Comparison of ENCODE assay signal across 17 cellular contexts in genomic region chr6:16722616-16723015, GRCh38. TPM values are rescaled to one million over a fixed set of nuclear protein-coding genes. Genes with fewer than 3 reads are reported as not detected.
A peak's percentile ranks its signal among the peaks of the same experiment; 100 is the strongest.
DNase-seq lines count a peak whose midpoint lies in the region; ATAC-seq, FAIRE-seq and TF ChIP-seq lines count a peak whose summit lies in the region.
"Had no signal": no experiment of that assay in that cellular context is flagged by ENCODE, and none has a peak within 500 bp of the region (broad histone marks: within the 10 kb centered on the region; RNA-seq: fewer than 3 reads in every experiment).

No MANE protein-coding gene starts in this region.

- H3K9ac ChIP-seq in HepG2 (ENCODE audit: insufficient read depth, low read depth, low read length): no peak overlapping the region
- no peak overlapping the region for H3K9ac ChIP-seq in mammary epithelial cell (ENCODE audit: insufficient read depth, low read length)

- intact Hi-C loops in HepG2 (cut with micrococcal nuclease; ENCODE audit: unreplicated experiment) (no loop called here), right lobe of liver (cut with DNase I) (no loop called here), mammary epithelial cell (cut with micrococcal nuclease) (loop anchor here (1.0 to 2.0 kb wide), 2 partner anchors 9 to 42 kb away; no protein-coding TSS in a partner anchor), Calu3 (cut with micrococcal nuclease; ENCODE audit: unreplicated experiment) (no loop called here)

- H3K27ac Mint-ChIP-seq in Calu3 (ENCODE audit: unreplicated experiment) (no peak overlapping the region), GM23338 (no peak overlapping the region; the same call in 1 of the 2 replicates)
- H3K27ac Mint-ChIP-seq: activated CD4-positive, alpha-beta T cell treated with anti-CD3 and anti-CD28 coated beads for 36 hours; T-helper 2 cell treated with Interferon-gamma antibody and Interleukin-4, amounts not matched to agents 5 μg/mL and 100 μg/mL, for 36 hours had no signal

- H3K9me3 ChIP-seq in HepG2 (ENCODE audit: low read length): no peaks in the 10 kb centered on the region
- H3K9me3 ChIP-seq in right lobe of liver: no peaks in the 10 kb centered on the region
- no peaks in the 10 kb centered on the region for H3K9me3 ChIP-seq in mammary epithelial cell (replicated peaks; ENCODE audit: insufficient read depth, low read length)
- H3K9me3 ChIP-seq in osteoblast (ENCODE audit: low read depth, low read length): no peaks in the 10 kb centered on the region
- H3K9me3 ChIP-seq: Caco-2, upper lobe of left lung had no signal

- in situ Hi-C loops in HepG2 (cut with HindIII; ENCODE audit: extremely low pct_ligation_motif_present, low pct_unique_long_range_greater_than_20kb): no loop called here
- in situ Hi-C loops in mammary epithelial cell (cut with MboI; ENCODE audit: low sequenced_read_pairs in 2 of 2): loop anchor here in 1 of 2 donors (5.0 to 10.0 kb wide), 2 partner anchors 35 to 388 kb away; no protein-coding TSS in a partner anchor

- H3K9me2 ChIP-seq in GM23338 (ENCODE audit: insufficient read depth): no peaks in the 10 kb centered on the region

- TF ChIP-seq POLR2A in HepG2 (IDR thresholded peaks at IDR 0.05; ENCODE audit: insufficient read depth in 1 of 2, low read depth in 2 of 2, low read length in 2 of 2) (no peak), right lobe of liver (IDR thresholded peaks at IDR 0.05) (no peak)

- no peak overlapping the region for H3K4me3 ChIP-seq in HepG2 (replicated peaks in 1 of 3; ENCODE audit: insufficient read depth in 1 of 3, low read depth in 2 of 3, low read length in 3 of 3)
- no peak overlapping the region for H3K4me3 ChIP-seq in right lobe of liver
- no peak overlapping the region for H3K4me3 ChIP-seq in mammary epithelial cell (replicated peaks in 1 of 3; ENCODE audit: insufficient read depth in 1 of 3, low read depth in 2 of 3, low read length in 3 of 3)
- no peak overlapping the region for H3K4me3 ChIP-seq in osteoblast (ENCODE audit: insufficient read depth, low read length)
- no peak overlapping the region for H3K4me3 ChIP-seq in GM23338
- H3K4me3 ChIP-seq: upper lobe of left lung had no signal

- H3K4me3 Mint-ChIP-seq in Calu3 (ENCODE audit: low read depth, unreplicated experiment) (no peak overlapping the region), GM23338 (no peak overlapping the region)
- H3K4me3 Mint-ChIP-seq: activated CD4-positive, alpha-beta T cell treated with anti-CD3 and anti-CD28 coated beads for 36 hours; T-helper 2 cell treated with Interferon-gamma antibody and Interleukin-4, amounts not matched to agents 5 μg/mL and 100 μg/mL, for 36 hours had no signal

- TF ChIP-seq CTCF in HepG2 (CRISPR knock-in tag; IDR thresholded peaks at IDR 0.05) (no peak), right lobe of liver (IDR thresholded peaks at IDR 0.05) (no peak), mammary epithelial cell (conservative IDR thresholded peaks at IDR 0.05 in 1 of 2, IDR thresholded peaks at IDR 0.05 in 1 of 2; ENCODE audit: extremely low read depth in 1 of 2, insufficient read depth in 1 of 2, low read depth in 1 of 2, low read length in 2 of 2) (no peak), osteoblast (IDR thresholded peaks at IDR 0.05; ENCODE audit: extremely low read depth, low read depth, low read length) (no peak), Calu3 (IDR thresholded peaks at IDR 0.05; ENCODE audit: unreplicated experiment) (no peak), GM23338 (conservative IDR thresholded peaks at IDR 0.05; ENCODE audit: low read depth in 2 of 2) (no peak)

- POLR2A ChIA-PET in HepG2 (lab: Yijun Ruan, JAX): interaction anchor here (1.5 to 2.0 kb wide), 3 partner anchors 24 to 39 kb away, joined by 4 to 8 read pairs (median 5); partner anchors contain the start of gene ATXN1

- H4K20me1 ChIP-seq in HepG2 (ENCODE audit: insufficient read depth, low read length): no peaks in the 10 kb centered on the region; the same call in 1 of the 2 replicates
- H4K20me1 ChIP-seq in mammary epithelial cell (ENCODE audit: insufficient read depth, low read length): no peaks in the 10 kb centered on the region
- H4K20me1 ChIP-seq in osteoblast (ENCODE audit: insufficient read depth, low read length): no peaks in the 10 kb centered on the region
- no peaks in the 10 kb centered on the region for H4K20me1 ChIP-seq in GM23338 (replicated peaks; ENCODE audit: insufficient read depth)

- CTCF ChIA-PET in HepG2 (lab: Yijun Ruan, JAX; ENCODE audit: low intra/inter-chr PET ratio, low total read pairs): no interaction called here
- CTCF ChIA-PET in mammary epithelial cell (lab: Charles Lee; ENCODE audit: low non-redundant PET): no interaction called here
- CTCF ChIA-PET in Calu3 (lab: Charles Lee): interaction anchor here (1.5 kb wide), 1 partner anchor 10 kb away, joined by 5 read pairs; no protein-coding TSS in a partner anchor

- no peak for FAIRE-seq in HepG2 (lab: Jason Lieb, UNC)
- FAIRE-seq: GM18507 had no signal

- H3K4me2 ChIP-seq in HepG2 (ENCODE audit: low read depth, low read length) (no peak overlapping the region), mammary epithelial cell (ENCODE audit: insufficient read depth, low read depth, low read length) (peak overlapping the region; percentile 74), osteoblast (ENCODE audit: insufficient read depth, low read length) (no peak overlapping the region), GM23338 (no peak overlapping the region)

- BruUV-seq in HepG2 (replicated peaks; lab: Mats Ljungman, UMichigan): no TSS peak
- BruUV-seq in mammary epithelial cell (replicated peaks; lab: Mats Ljungman, UMichigan): no TSS peak
- no TSS peak for BruUV-seq in Calu3 (replicated peaks; lab: Mats Ljungman, UMichigan)

- H3K79me2 ChIP-seq in HepG2 (ENCODE audit: insufficient read depth, low read length) (peaks cover 64% of the 10 kb centered on the region), mammary epithelial cell (ENCODE audit: insufficient read depth, low read length) (peaks cover 4% of the 10 kb centered on the region), osteoblast (ENCODE audit: insufficient read depth, low read length) (peaks cover 49% of the 10 kb centered on the region), GM23338 (replicated peaks; ENCODE audit: insufficient read depth) (no peaks in the 10 kb centered on the region)

- ATAC-seq in HepG2 (no peak), right lobe of liver (no peak), GM18498 (IDR thresholded peaks at IDR 0.05; ENCODE audit: unreplicated experiment) (no peak), GM23338 (no peak)
- ATAC-seq: activated CD4-positive, alpha-beta T cell treated with anti-CD3 and anti-CD28 coated beads for 36 hours had no signal

- WGBS in HepG2 (ENCODE audit: low lambda C conversion rate): 72% methylated on average over 2 of the region's 2 CpGs
- 82% methylated on average over 2 of the region's 2 CpGs for WGBS in right lobe of liver (ENCODE audit: insufficient coverage, low coverage, low lambda C conversion rate, missing lambda C conversion rate)
- 15% methylated on average over 2 of the region's 2 CpGs for WGBS in mammary epithelial cell (ENCODE audit: low coverage, missing lambda C conversion rate)

- H3K27ac ChIP-seq in HepG2 (ENCODE audit: extremely low read length, insufficient read depth, low read length) (no peak overlapping the region), right lobe of liver (no peak overlapping the region), mammary epithelial cell (ENCODE audit: insufficient read depth, low read depth, low read length) (peak overlapping the region; percentile 85), osteoblast (ENCODE audit: low read depth, low read length) (peak overlapping the region; percentile 93), GM23338 (ENCODE audit: low read depth) (no peak overlapping the region)
- H3K27ac ChIP-seq: upper lobe of left lung had no signal

- no peak for TF ChIP-seq EP300 in HepG2 (IDR thresholded peaks at IDR 0.05; ENCODE audit: low read depth in 2 of 2, low read length in 2 of 2)
- no peak for TF ChIP-seq EP300 in HepG2 (CRISPR knock-in tag; IDR thresholded peaks at IDR 0.05; ENCODE audit: borderline replicate concordance)

- H3K27me3 ChIP-seq in HepG2 (ENCODE audit: control insufficient read depth in 1 of 2, insufficient read depth in 2 of 2, low read length in 2 of 2): no peaks in the 10 kb centered on the region
- no peaks in the 10 kb centered on the region for H3K27me3 ChIP-seq in right lobe of liver
- H3K27me3 ChIP-seq in mammary epithelial cell (ENCODE audit: insufficient read depth, low read length): no peaks in the 10 kb centered on the region
- no peaks in the 10 kb centered on the region for H3K27me3 ChIP-seq in osteoblast (ENCODE audit: insufficient read depth, low read length)
- H3K27me3 ChIP-seq in GM23338 (ENCODE audit: insufficient read depth): no peaks in the 10 kb centered on the region
- H3K27me3 ChIP-seq: upper lobe of left lung had no signal

- no peaks in the 10 kb centered on the region for H3F3A ChIP-seq in GM23338 (replicated peaks; ENCODE audit: low read depth)

- dilution Hi-C loops in mammary epithelial cell (cut with HindIII; ENCODE audit: low sequenced_read_pairs): no loop called here

- H3K4me1 ChIP-seq in HepG2 (ENCODE audit: insufficient read depth, low read length) (peaks cover 86% of the 10 kb centered on the region), right lobe of liver (peaks cover 0 to 31% (median 4%) of the 10 kb centered on the region in 4 donors), mammary epithelial cell (ENCODE audit: insufficient read depth, low read length) (peaks cover 67% of the 10 kb centered on the region), osteoblast (ENCODE audit: insufficient read depth, low read length) (peaks cover 48% of the 10 kb centered on the region), GM23338 (ENCODE audit: insufficient read depth) (peaks cover 12% of the 10 kb centered on the region; the same call in 1 of the 2 replicates)

- peaks cover 23% of the 10 kb centered on the region for H3K4me1 Mint-ChIP-seq in Calu3 (ENCODE audit: low read depth, unreplicated experiment)
- peaks cover 14% of the 10 kb centered on the region for H3K4me1 Mint-ChIP-seq in GM23338

- H3K9me3 Mint-ChIP-seq in Calu3 (ENCODE audit: low read depth, unreplicated experiment) (no peaks in the 10 kb centered on the region), GM23338 (no peaks in the 10 kb centered on the region)
- H3K9me3 Mint-ChIP-seq: T-helper 2 cell treated with Interferon-gamma antibody and Interleukin-4, amounts not matched to agents 5 μg/mL and 100 μg/mL, for 36 hours had no signal

- TF ChIP-seq RAD21 in HepG2 (CRISPR knock-in tag; IDR thresholded peaks at IDR 0.05): no peak

- H3K36me3 Mint-ChIP-seq in Calu3 (ENCODE audit: insufficient read depth, unreplicated experiment) (no peaks in the 10 kb centered on the region), GM23338 (ENCODE audit: low read depth) (no peaks in the 10 kb centered on the region)

- H3K27me3 Mint-ChIP-seq in Calu3 (ENCODE audit: unreplicated experiment) (no peaks in the 10 kb centered on the region), GM23338 (ENCODE audit: insufficient read depth, low read depth, poor library complexity) (peaks cover 4% of the 10 kb centered on the region)
- H3K27me3 Mint-ChIP-seq: activated CD4-positive, alpha-beta T cell treated with anti-CD3 and anti-CD28 coated beads for 36 hours had no signal

- no peak for DNase-seq in HepG2 (ENCODE audit: low spot score)
- no peak for DNase-seq in right lobe of liver
- DNase-seq in mammary epithelial cell: peak; percentile 70
- no peak for DNase-seq in osteoblast (ENCODE audit: insufficient read length, low spot score, missing footprints)
- no peak for DNase-seq in Calu3
- DNase-seq in GM23338 (ENCODE audit: low spot score): no peak
- DNase-seq in nucleus accumbens (lab: John Stamatoyannopoulos, UW): no peak
- DNase-seq: activated CD4-positive, alpha-beta T cell treated with anti-CD3 and anti-CD28 coated beads for 36 hours; Caco-2; cerebellar nuclear complex; NCI-H2081 treated with DMSO at 0.1 percent for 48 hours; RPMI8226; stimulated activated CD4-positive, alpha-beta T cell treated with anti-CD3 and anti-CD28 coated beads, Interleukin-4, amount 100 ng/mL, for 24 hours; upper lobe of left lung had no signal

- H2AFZ ChIP-seq in HepG2 (ENCODE audit: low read length) (no peak overlapping the region), mammary epithelial cell (ENCODE audit: low read depth, low read length) (no peak overlapping the region), osteoblast (ENCODE audit: low read length) (no peak overlapping the region), GM23338 (no peak overlapping the region)

- H3K36me3 ChIP-seq in HepG2 (replicated peaks in 1 of 2; ENCODE audit: control insufficient read depth in 1 of 2, insufficient read depth in 2 of 2, low read length in 2 of 2) (no peaks in the 10 kb centered on the region; a peak in 1 of 5 replicates), right lobe of liver (no peaks in the 10 kb centered on the region), mammary epithelial cell (ENCODE audit: insufficient read depth, low read length) (no peaks in the 10 kb centered on the region), osteoblast (ENCODE audit: insufficient read depth, low read length) (no peaks in the 10 kb centered on the region), GM23338 (ENCODE audit: insufficient read depth) (no peaks in the 10 kb centered on the region)
- H3K36me3 ChIP-seq: upper lobe of left lung had no signal

RNA-seq across cellular contexts. Expression of gene ATXN1, which starts 38.6 kb away (rescaled TPM):
- total RNA-seq in HepG2 (2016; rRNA removed; fragmentation: Illumina TruSeq; extraction: Trizol) (16.3 and 20.7 TPM in 2 replicates), right lobe of liver (10 to 100 TPM; 23.2 to 28.7 (median 25.0) TPM), mammary epithelial cell (10 to 100 TPM; 18.5 to 34.3 TPM), osteoblast (44.2 and 48.5 TPM in 2 replicates), Calu3 (2022) (16.6 and 19.7 TPM in 2 replicates)
- total RNA-seq in HepG2 (2016; cell fraction: cytosol; rRNA removed; fragmentation: Illumina TruSeq; extraction: Trizol; ENCODE audit: low read depth): 21.4 and 22.2 TPM in 2 replicates
- 15.7 and 19.7 TPM in 2 replicates for total RNA-seq in HepG2 (2016; cell fraction: insoluble cytoplasmic fraction; rRNA removed; fragmentation: Illumina TruSeq; extraction: Trizol)
- 19.8 and 25.4 TPM in 2 replicates for total RNA-seq in HepG2 (2016; cell fraction: membrane; rRNA removed; fragmentation: Illumina TruSeq; extraction: Trizol)
- 49.6 and 54.8 TPM in 2 replicates for total RNA-seq in HepG2 (2016; cell fraction: nucleus; rRNA removed; fragmentation: Illumina TruSeq; extraction: Trizol)
- polyA plus RNA-seq in HepG2 (2011; rRNA removed) (39.5 and 40.2 TPM in 2 replicates), mammary epithelial cell (7.1 TPM), GM23338 (2016; fragmentation: Nextera tagmentation; extraction: Ambion mirVana) (3.9 and 4.8 TPM in 2 replicates)
- 18.2 and 19.6 TPM in 2 replicates for polyA plus RNA-seq in HepG2 (2011; cell fraction: cytosol; rRNA removed)
- polyA plus RNA-seq in HepG2 (2011; cell fraction: nucleus; rRNA removed): 69.8 and 87.7 TPM in 2 replicates
- polyA plus RNA-seq in HepG2 (2012): 20.4 and 28.6 TPM in 2 replicates
- 2.6 and 3.3 TPM in 2 replicates for polyA plus RNA-seq in HepG2 (2016; cell fraction: cytosol; fragmentation: Illumina TruSeq; extraction: Trizol; ENCODE audit: low read depth)
- polyA plus RNA-seq in HepG2 (2016; cell fraction: insoluble cytoplasmic fraction; fragmentation: Illumina TruSeq; extraction: Trizol; ENCODE audit: low read depth): 12.1 and 12.2 TPM in 2 replicates
- 4.0 and 4.1 TPM in 2 replicates for polyA plus RNA-seq in HepG2 (2016; cell fraction: membrane; fragmentation: Illumina TruSeq; extraction: Trizol; ENCODE audit: low read depth)
- polyA plus RNA-seq in HepG2 (2016; cell fraction: nucleus; fragmentation: Illumina TruSeq; extraction: Trizol; ENCODE audit: insufficient read depth, low read depth): 18.8 TPM in 2 replicates
- 13.4 and 120 TPM in 2 replicates for polyA minus RNA-seq in HepG2 (2011; rRNA and poly(A)+ RNA removed; ENCODE audit: low replicate concordance)
- polyA minus RNA-seq in HepG2 (2011; cell fraction: cytosol; rRNA and poly(A)+ RNA removed): 36.1 and 49.7 TPM in 2 replicates
- polyA minus RNA-seq in HepG2 (2011; cell fraction: nucleus; rRNA and poly(A)+ RNA removed): 200 and 217 TPM in 2 replicates
- 11.3 TPM for polyA minus RNA-seq in mammary epithelial cell
- 8.2 and 9.1 TPM in 2 replicates for total RNA-seq in GM23338 (2014; rRNA removed; shearing (Covaris generic))

Comparison
In these comparisons a context has a peak if more than half of its experiments do, and no peak if none do; other contexts are left out.
1. H3K27ac ChIP-seq: peak in mammary epithelial cell (single experiment) and osteoblast (single experiment); none in HepG2 (single experiment), right lobe of liver (0 of 3) and GM23338 (single experiment).